8 cellular contexts compared by ENCODE assay signal in genomic region chr6:152338335-152339125, GRCh38.
A peak's percentile ranks its signal among the peaks of the same experiment; 100 is the strongest.
DNase-seq lines count a peak whose midpoint lies in the region; ATAC-seq and TF ChIP-seq lines count a peak whose summit lies in the region.

No MANE protein-coding gene starts in this region.

- H3K9me3 ChIP-seq in CD4-positive, alpha-beta T cell (ENCODE audit: control insufficient read depth, low read length) = no peaks in the 10 kb centered on the region
- H3K9me3 ChIP-seq in adrenal gland (replicated peaks in 1 of 3) = no peaks in the 10 kb centered on the region

- WGBS in adrenal gland, 4 donors = 54 to 62% (median 57%) methylated on average over 10 of the region's 10 CpGs

- POLR2A ChIA-PET in CD4-positive, alpha-beta T cell (lab: Charles Lee) = interaction anchor here (1.0 to 2.4 kb wide), 5 partner anchors 27 to 37 kb away, joined by 3 to 33 read pairs (median 4); no protein-coding TSS in a partner anchor

- intact Hi-C loops in CD4-positive, alpha-beta T cell (cut with DNase I, micrococcal nuclease) = loop anchor here (1.0 to 2.0 kb wide), 2 partner anchors 36 to 38 kb away; no protein-coding TSS in a partner anchor
- intact Hi-C loops in adrenal gland (cut with DNase I) = no loop called here

- peaks cover 0 to 63% of the 10 kb centered on the region in 2 donors for H3K36me3 ChIP-seq in adrenal gland (replicated peaks in 1 of 2)

- H3K4me1 ChIP-seq in adrenal gland (replicated peaks in 1 of 2) = no peaks in the 10 kb centered on the region

- no peaks in the 10 kb centered on the region for H3K4me1 Mint-ChIP-seq in CD4-positive, alpha-beta T cell (ENCODE audit: low read depth)

- no peak overlapping the region for H3K27ac ChIP-seq in CD4-positive, alpha-beta T cell (ENCODE audit: low read depth, low read length)
- no peak overlapping the region for H3K27ac ChIP-seq in adrenal gland

- H3K27ac Mint-ChIP-seq in CD4-positive, alpha-beta T cell = no peak overlapping the region

- CTCF ChIA-PET in CD4-positive, alpha-beta T cell (lab: Charles Lee) = interaction anchor here (0.6 to 3.0 kb wide), 17 partner anchors 10 to 128 kb away, joined by 3 to 31 read pairs (median 3); no protein-coding TSS in a partner anchor

- TF ChIP-seq CTCF in CD4-positive, alpha-beta T cell (IDR thresholded peaks at IDR 0.05) = peak; percentile 95
- peak; percentile 56 to 84 (median 77) for TF ChIP-seq CTCF in adrenal gland (IDR thresholded peaks at IDR 0.05)

- H3K36me3 Mint-ChIP-seq in CD4-positive, alpha-beta T cell (ENCODE audit: low read depth) = no peaks in the 10 kb centered on the region

- ATAC-seq in CD4-positive, alpha-beta T cell (ENCODE audit: poor library complexity) = peak; percentile 82
- peak; percentile 99 for ATAC-seq in GM19351 (IDR thresholded peaks at IDR 0.05; ENCODE audit: unreplicated experiment)
- ATAC-seq in HG03342 (IDR thresholded peaks at IDR 0.05; ENCODE audit: unreplicated experiment) = peak; percentile 93

- no peak for TF ChIP-seq POLR2A in adrenal gland (IDR thresholded peaks at IDR 0.05)

- no peaks in the 10 kb centered on the region for H3K9me3 Mint-ChIP-seq in CD4-positive, alpha-beta T cell

- H3K27me3 Mint-ChIP-seq in CD4-positive, alpha-beta T cell = no peaks in the 10 kb centered on the region

- DNase-seq in CD4-positive, alpha-beta T cell = peak; percentile 28 to 71 (median 56)
- DNase-seq in T follicular helper cell (ENCODE audit: low read depth) (peak; percentile 37), adrenal gland (peak; percentile 26 to 81 (median 54)), hippocampal formation (lab: John Stamatoyannopoulos, UW) (peak; percentile 24 to 55), middle frontal gyrus (ENCODE audit: extremely low spot score, low spot score) (no peak)
- DNase-seq in stimulated activated CD4-positive, alpha-beta T cell treated with anti-CD3 and anti-CD28 coated beads, Interleukin-15, amount 100 ng/mL, for 1 hour (ENCODE audit: low read depth in 1 of 2, low spot score in 1 of 2) = peak; percentile 23 to 48

- no peaks in the 10 kb centered on the region for H3K27me3 ChIP-seq in CD4-positive, alpha-beta T cell (ENCODE audit: control insufficient read depth, insufficient read depth, low read length)
- no peaks in the 10 kb centered on the region for H3K27me3 ChIP-seq in adrenal gland

- no peak overlapping the region for H3K4me3 Mint-ChIP-seq in CD4-positive, alpha-beta T cell

- H3K4me3 ChIP-seq in adrenal gland = no peak overlapping the region

Comparison
In these comparisons a context has a peak if more than half of its experiments do, and no peak if none do; other contexts are left out.
1. intact Hi-C loops: an anchor here in CD4-positive, alpha-beta T cell (1.0 to 2.0 kb wide); none called in adrenal gland.